Comparison of ENCODE assay signal across 8 cellular contexts in genomic region chr1:117368116-117369108, GRCh38. TPM values are rescaled to one million over a fixed set of nuclear protein-coding genes. Genes with fewer than 3 reads are reported as not detected.
DNase-seq lines count a peak whose midpoint lies in the region; ATAC-seq and FAIRE-seq lines count a peak whose summit lies in the region.

No MANE protein-coding gene starts in this region.

- CTCF ChIA-PET in naive thymus-derived CD4-positive, alpha-beta T cell (lab: Charles Lee) = interaction anchor here (0.7 kb wide), 2 partner anchors 120 to 154 kb away, joined by 3 read pairs; no protein-coding TSS in a partner anchor

- H3K27me3 ChIP-seq in ectodermal cell (ENCODE audit: control insufficient read depth, insufficient read depth, low read length, poor library complexity, severe bottlenecking) = no peaks in the 10 kb centered on the region
- H3K27me3 ChIP-seq in naive thymus-derived CD4-positive, alpha-beta T cell (ENCODE audit: control insufficient read depth in 2 of 2, insufficient read depth in 2 of 2, low read length in 2 of 2) = no peaks in the 10 kb centered on the region

- no peaks in the 10 kb centered on the region for H3K27me3 Mint-ChIP-seq in naive thymus-derived CD4-positive, alpha-beta T cell

- peak overlapping the region; percentile 78 for H3K4me3 ChIP-seq in ectodermal cell (ENCODE audit: insufficient read depth, low read depth, low read length)
- H3K4me3 ChIP-seq in naive thymus-derived CD4-positive, alpha-beta T cell (ENCODE audit: low read length) = peak overlapping the region; percentile 83

- intact Hi-C loops in naive thymus-derived CD4-positive, alpha-beta T cell (cut with micrococcal nuclease) = loop anchor here (5.0 to 10.0 kb wide), 8 partner anchors 44 to 996 kb away; partner anchors contain the start of genes ATP1A1 (in 1 of the 2), CD101 (in 1 of the 2), CD58 (in 1 of the 2) and TTF2 (in 1 of the 2)

- H3K9me3 ChIP-seq in ectodermal cell (ENCODE audit: control insufficient read depth, low read length) = no peaks in the 10 kb centered on the region
- no peaks in the 10 kb centered on the region for H3K9me3 ChIP-seq in naive thymus-derived CD4-positive, alpha-beta T cell (ENCODE audit: control insufficient read depth in 2 of 3, low read length in 3 of 3)

- no peak overlapping the region for H3K27ac ChIP-seq in ectodermal cell (ENCODE audit: insufficient read depth, low read depth, low read length, poor library complexity, severe bottlenecking)
- H3K27ac ChIP-seq in naive thymus-derived CD4-positive, alpha-beta T cell (ENCODE audit: low read depth, low read length) = peak overlapping the region; percentile 91

- peak overlapping the region; percentile 89 to 98 (median 92) for H3K4me3 Mint-ChIP-seq in naive thymus-derived CD4-positive, alpha-beta T cell

- no peaks in the 10 kb centered on the region for H3K36me3 ChIP-seq in ectodermal cell (ENCODE audit: control insufficient read depth, insufficient read depth, low read length)
- H3K36me3 ChIP-seq in naive thymus-derived CD4-positive, alpha-beta T cell (ENCODE audit: control insufficient read depth in 2 of 3, insufficient read depth in 3 of 3, low read length in 3 of 3) = peaks cover 0 to 6% (median 0%) of the 10 kb centered on the region in 3 experiments

- peak; percentile 51 for FAIRE-seq in RCC 7860 (lab: Jason Lieb, UNC)

- peaks cover 47 to 80% (median 72%) of the 10 kb centered on the region in 7 donors for H3K4me1 Mint-ChIP-seq in naive thymus-derived CD4-positive, alpha-beta T cell

- H3K9me3 Mint-ChIP-seq in naive thymus-derived CD4-positive, alpha-beta T cell = peaks cover 0 to 4% (median 0%) of the 10 kb centered on the region in 11 donors

- POLR2A ChIA-PET in naive thymus-derived CD4-positive, alpha-beta T cell (lab: Charles Lee) = interaction anchor here (0.9 to 1.1 kb wide), 2 partner anchors 9 to 30 kb away, joined by 4 to 5 read pairs; no protein-coding TSS in a partner anchor

- DNase-seq in DMS114 treated with DMSO at 0.1 percent for 48 hours (lab: John Stamatoyannopoulos, UW; ENCODE audit: unreplicated experiment) (peak; percentile 11), RCC 7860 (ENCODE audit: low spot score) (peak; percentile 28), NCI-H128 (lab: John Stamatoyannopoulos, UW; ENCODE audit: unreplicated experiment) (no peak), DMS153 treated with DMSO at 0.1 percent for 48 hours (lab: John Stamatoyannopoulos, UW; ENCODE audit: unreplicated experiment) (no peak)
- DNase-seq in naive thymus-derived CD4-positive, alpha-beta T cell = peak in 2 of 9 donors; percentile 3 to 11

- peaks cover 14% of the 10 kb centered on the region for H3K4me1 ChIP-seq in ectodermal cell (ENCODE audit: control insufficient read depth, insufficient read depth, low read length)
- H3K4me1 ChIP-seq in naive thymus-derived CD4-positive, alpha-beta T cell (ENCODE audit: control insufficient read depth in 2 of 2, insufficient read depth in 2 of 2, low read length in 2 of 2) = peaks cover 23 to 48% of the 10 kb centered on the region in 2 donors

- ATAC-seq in GM21390 (IDR thresholded peaks at IDR 0.05; ENCODE audit: unreplicated experiment) (peak; percentile 27), HG03045 (IDR thresholded peaks at IDR 0.05; ENCODE audit: unreplicated experiment) (no peak)
- no peak for ATAC-seq in naive thymus-derived CD4-positive, alpha-beta T cell

- WGBS in ectodermal cell, 2 experiments = 9 to 10% methylated on average over 18 to 19 of the region's 19 CpGs

- H3K27ac Mint-ChIP-seq in naive thymus-derived CD4-positive, alpha-beta T cell = peak overlapping the region; percentile 77 to 96 (median 92)

- H3K36me3 Mint-ChIP-seq in naive thymus-derived CD4-positive, alpha-beta T cell = peaks cover 0 to 7% (median 0%) of the 10 kb centered on the region in 5 donors

RNA-seq across cellular contexts. Expression of gene MAN1A2, which starts 1.2 kb away (rescaled TPM):
- 18.4 TPM for polyA plus RNA-seq in ectodermal cell (2013, experiment 1 of 4)
- polyA plus RNA-seq in ectodermal cell (2013, experiment 2 of 4) = 26.2 TPM
- polyA plus RNA-seq in ectodermal cell (2013, experiment 3 of 4) = 17.1 TPM
- polyA plus RNA-seq in ectodermal cell (2013, experiment 4 of 4) = 21.2 TPM
- total RNA-seq in naive thymus-derived CD4-positive, alpha-beta T cell = 10 to 100 TPM; 40.4 to 63.4 (median 47.1) TPM
- 10 to 100 TPM; 10.5 to 20.9 TPM for polyA plus RNA-seq in naive thymus-derived CD4-positive, alpha-beta T cell

Comparison
In these comparisons a context has a peak if more than half of its experiments do, and no peak if none do; other contexts are left out.
1. DNase-seq: peak in DMS114 treated with DMSO at 0.1 percent for 48 hours (single experiment) and RCC 7860 (single experiment); none in NCI-H128 (single experiment) and DMS153 treated with DMSO at 0.1 percent for 48 hours (single experiment).